20 cellular contexts compared by ENCODE assay signal in genomic region chr1:153292185-153292584, GRCh38. TPM values are rescaled to one million over a fixed set of nuclear protein-coding genes. Genes with fewer than 3 reads are reported as not detected.
DNase-seq lines count a peak whose midpoint lies in the region; ATAC-seq and TF ChIP-seq lines count a peak whose summit lies in the region.
"Had no signal": no experiment of that assay in that cellular context is flagged by ENCODE, and none has a peak within 500 bp of the region (broad histone marks: within the 10 kb centered on the region; RNA-seq: fewer than 3 reads in every experiment).

No MANE protein-coding gene starts in this region.

- H4K20me1 ChIP-seq in PC-9 (ENCODE audit: insufficient read depth) = no peaks in the 10 kb centered on the region

- ATAC-seq in HG03045 (IDR thresholded peaks at IDR 0.05; ENCODE audit: unreplicated experiment) = no peak
- ATAC-seq: Right ventricle myocardium inferior had no signal

- H3K79me2 ChIP-seq in PC-9 (ENCODE audit: low read depth) = no peaks in the 10 kb centered on the region

- H3K9me2 ChIP-seq in PC-9 (ENCODE audit: insufficient read depth) = no peaks in the 10 kb centered on the region

- H3K4me2 ChIP-seq in PC-9 = peak overlapping the region; percentile 27; the same call in 1 of the 2 replicates

- no TSS peak for BruUV-seq in PC-9 (replicated peaks; lab: Mats Ljungman, UMichigan)

- no peaks in the 10 kb centered on the region for H3K36me3 ChIP-seq in PC-9 (ENCODE audit: low read depth)

- CTCF ChIA-PET in PC-9 (lab: Charles Lee) = no interaction called here

- 0 out of 2 replicates have a peak, but pooled peaks cover 6% of the 10 kb centered on the region for H3K4me1 ChIP-seq in PC-9 (replicated peaks; ENCODE audit: insufficient read depth)

- H3K27me3 ChIP-seq in PC-9 (ENCODE audit: insufficient read depth, low read depth) = peaks cover 10% of the 10 kb centered on the region; the same call in 1 of the 2 replicates

- TF ChIP-seq CTCF in PC-9 (conservative IDR thresholded peaks at IDR 0.05) = no peak

- H3K27ac ChIP-seq in PC-9 = no peak overlapping the region
- H3K27ac ChIP-seq in epithelial cell of prostate = peak overlapping the region; percentile 31
- peak overlapping the region in 20 of 21 experiments; percentile 71 to 89 (median 84) for H3K27ac ChIP-seq in skin epidermis

- H3K4me3 ChIP-seq in PC-9 = no peak overlapping the region
- no peak overlapping the region for H3K4me3 ChIP-seq in skin epidermis

- no peaks in the 10 kb centered on the region for H3F3A ChIP-seq in PC-9 (ENCODE audit: insufficient read depth, low read depth)

- DNase-seq in ELF-1 (ENCODE audit: low read depth, low spot score) = peak; percentile 55
- peak in 1 of 2 experiments; percentile 37 for DNase-seq in PC-9
- no peak for DNase-seq in epithelial cell of prostate (ENCODE audit: low read depth, low spot score)
- DNase-seq in DMS53 treated with DMSO at 0.1 percent for 48 hours (lab: John Stamatoyannopoulos, UW; ENCODE audit: unreplicated experiment) = no peak
- DNase-seq in NCI-H510A treated with DMSO at 0.1 percent for 48 hours (lab: John Stamatoyannopoulos, UW) = no peak
- DNase-seq in HPDE6-E6E7 (ENCODE audit: extremely low spot score) = no peak
- DNase-seq: DND-41, GDM1, GOT3, Karpas-422, MM.1S, NCI-H1092, NCI-H2029 treated with DMSO at 0.1 percent for 48 hours, NCI-H2171, NCI-H446 had no signal

- H3K9me3 ChIP-seq in PC-9 (ENCODE audit: insufficient read depth, low read depth) = no peaks in the 10 kb centered on the region

- POLR2A ChIA-PET in PC-9 (lab: Charles Lee; ENCODE audit: unreplicated experiment) = no interaction called here

- H2AFZ ChIP-seq in PC-9 = no peak overlapping the region

- intact Hi-C loops in PC-9 (cut with micrococcal nuclease; ENCODE audit: unreplicated experiment) = no loop called here

RNA-seq across cellular contexts. Expression of gene PGLYRP3, which starts 20.6 kb away (rescaled TPM):
- total RNA-seq in PC-9 (2021) = not detected in 2 replicates
- total RNA-seq: HT-29, Right ventricle myocardium inferior, SK-MEL-5 had no signal

RNA-seq across cellular contexts. Expression of gene LORICRIN, which starts 32.7 kb away (rescaled TPM):
- not detected in 2 replicates for total RNA-seq in PC-9 (2021)
- total RNA-seq: HT-29, Right ventricle myocardium inferior, SK-MEL-5 had no signal

RNA-seq across cellular contexts. Expression of gene PGLYRP4, which starts 56.5 kb away (rescaled TPM):
- total RNA-seq in PC-9 (2021) = not detected in 2 replicates
- total RNA-seq: HT-29, Right ventricle myocardium inferior, SK-MEL-5 had no signal
